Comparison of ENCODE assay signal across 1 cellular context in the genomic region with DNA sequence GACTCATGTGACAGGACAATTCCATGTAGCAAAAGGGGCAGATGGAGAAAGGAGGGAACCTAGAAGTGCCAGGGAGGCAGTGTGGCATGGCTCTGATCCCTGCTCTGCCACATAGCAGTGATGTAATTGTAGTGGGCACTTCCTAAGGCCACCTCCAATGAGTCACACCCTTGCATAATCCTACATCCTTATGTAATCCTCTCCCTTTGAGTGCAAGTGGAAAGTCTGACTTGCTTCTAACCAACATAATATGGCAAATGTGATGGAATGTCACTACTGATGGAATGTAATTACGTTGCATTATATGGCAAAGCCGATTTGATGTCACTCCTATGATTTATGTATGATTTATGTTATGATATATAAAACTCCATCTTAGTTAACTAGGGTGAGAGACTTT.
TF ChIP-seq lines count a peak whose summit lies in the region.

No MANE protein-coding gene starts in this region.

TF ChIP-seq in K562, 482 proteins besides CTCF, POLR2A, EP300 and RAD21 (continued from another document):
- TF ChIP-seq, protein P1, sequence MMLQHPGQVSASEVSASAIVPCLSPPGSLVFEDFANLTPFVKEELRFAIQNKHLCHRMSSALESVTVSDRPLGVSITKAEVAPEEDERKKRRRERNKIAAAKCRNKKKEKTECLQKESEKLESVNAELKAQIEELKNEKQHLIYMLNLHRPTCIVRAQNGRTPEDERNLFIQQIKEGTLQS (IDR thresholded peaks at IDR 0.05): peak; percentile 92
- TF ChIP-seq, protein P1 (CRISPR knock-in tag; conservative IDR thresholded peaks at IDR 0.05): no peak
